In genomic region chr18:33761363-33761762, GRCh38 we compare ENCODE assay signal across 9 cellular contexts.
DNase-seq lines count a peak whose midpoint lies in the region; TF ChIP-seq lines count a peak whose summit lies in the region.
"Had no signal": no experiment of that assay in that cellular context is flagged by ENCODE, and none has a peak within 500 bp of the region (broad histone marks: within the 10 kb centered on the region; RNA-seq: fewer than 3 reads in every experiment).

No MANE protein-coding gene starts in this region.

- H3K9ac ChIP-seq in fibroblast of lung (ENCODE audit: insufficient read depth, low read length): no peak overlapping the region
- H3K9ac ChIP-seq: BLaER1 treated with 17β-estradiol and CSF1 and Interleukin-3, amounts not matched to agents 10 nM and 100 nM had no signal

- no peaks in the 10 kb centered on the region for H3K27me3 ChIP-seq in fibroblast of lung (ENCODE audit: control insufficient read depth, insufficient read depth, low read length)
- no peaks in the 10 kb centered on the region for H3K27me3 ChIP-seq in tibial artery
- H3K27me3 ChIP-seq: BLaER1 treated with 17β-estradiol and CSF1 and Interleukin-3, amounts not matched to agents 10 nM and 100 nM had no signal

- no peaks in the 10 kb centered on the region for H3K9me3 ChIP-seq in fibroblast of lung (ENCODE audit: control insufficient read depth, insufficient read depth, low read depth, low read length)
- no peaks in the 10 kb centered on the region for H3K9me3 ChIP-seq in tibial artery
- H3K9me3 ChIP-seq: BLaER1 treated with 17β-estradiol and CSF1 and Interleukin-3, amounts not matched to agents 10 nM and 100 nM had no signal

- no peaks in the 10 kb centered on the region for H4K20me1 ChIP-seq in fibroblast of lung (ENCODE audit: control insufficient read depth, extremely low read depth, insufficient read depth, low read length)
- H4K20me1 ChIP-seq: BLaER1 treated with 17β-estradiol and CSF1 and Interleukin-3, amounts not matched to agents 10 nM and 100 nM had no signal

- H3K4me2 ChIP-seq in fibroblast of lung (ENCODE audit: extremely low read depth, insufficient read depth, low read length): no peak overlapping the region
- H3K4me2 ChIP-seq: BLaER1 treated with 17β-estradiol and CSF1 and Interleukin-3, amounts not matched to agents 10 nM and 100 nM had no signal

- intact Hi-C loops in tibial artery (cut with DNase I; ENCODE audit: low total_unique reads): no loop called here

- no peak overlapping the region for H2AFZ ChIP-seq in fibroblast of lung (ENCODE audit: low read length)

- H3K79me2 ChIP-seq in fibroblast of lung (ENCODE audit: control insufficient read depth, insufficient read depth, low read length): no peaks in the 10 kb centered on the region

- H3K27ac ChIP-seq in fibroblast of lung (ENCODE audit: insufficient read depth, low read length) (no peak overlapping the region), tibial artery (no peak overlapping the region)
- H3K27ac ChIP-seq: BLaER1 treated with 17β-estradiol and CSF1 and Interleukin-3, amounts not matched to agents 10 nM and 100 nM had no signal

- DNase-seq in NCI-H82 (lab: John Stamatoyannopoulos, UW) (peak; percentile 63), NCI-H82 treated with DMSO at 0.1 percent for 48 hours (lab: John Stamatoyannopoulos, UW; ENCODE audit: unreplicated experiment) (no peak), NCI-H748 (lab: John Stamatoyannopoulos, UW; ENCODE audit: unreplicated experiment) (peak; percentile 80), fibroblast of lung (ENCODE audit: low read depth in 2 of 2) (peak; percentile 36 to 68), tibial artery (peak in 1 of 2 donors; percentile 20), cortex of kidney (lab: John Stamatoyannopoulos, UW) (no peak), LoVo (ENCODE audit: low spot score) (no peak)
- DNase-seq in activated CD4-positive, alpha-beta T cell treated with anti-CD3 and anti-CD28 coated beads for 4 hours: no peak

- H3K36me3 ChIP-seq in fibroblast of lung (ENCODE audit: control insufficient read depth, insufficient read depth, low read length) (no peaks in the 10 kb centered on the region), tibial artery (no peaks in the 10 kb centered on the region)
- H3K36me3 ChIP-seq: BLaER1 treated with 17β-estradiol and CSF1 and Interleukin-3, amounts not matched to agents 10 nM and 100 nM had no signal

- H3K4me3 ChIP-seq in fibroblast of lung (replicated peaks in 1 of 4; ENCODE audit: control extremely low read depth in 1 of 4, insufficient read depth in 1 of 4, low read depth in 3 of 4, low read length in 4 of 4) (no peak overlapping the region), tibial artery (no peak overlapping the region)
- H3K4me3 ChIP-seq: BLaER1 treated with 17β-estradiol and CSF1 and Interleukin-3, amounts not matched to agents 10 nM and 100 nM had no signal

- H3K4me1 ChIP-seq in fibroblast of lung (ENCODE audit: control insufficient read depth, extremely low read depth, insufficient read depth, low read length): no peaks in the 10 kb centered on the region
- H3K4me1 ChIP-seq in tibial artery: no peaks in the 10 kb centered on the region
- H3K4me1 ChIP-seq: BLaER1 treated with 17β-estradiol and CSF1 and Interleukin-3, amounts not matched to agents 10 nM and 100 nM had no signal

- TF ChIP-seq CTCF in fibroblast of lung (conservative IDR thresholded peaks at IDR 0.05 in 1 of 2, IDR thresholded peaks at IDR 0.05 in 1 of 2; ENCODE audit: low read depth in 1 of 2, low read length in 2 of 2) (peak; percentile 20 to 53), tibial artery (IDR thresholded peaks at IDR 0.05) (peak; percentile 30 to 34)

Comparison
In these comparisons a context has a peak if more than half of its experiments do, and no peak if none do; other contexts are left out.
1. DNase-seq: peak in NCI-H82 (single experiment), NCI-H748 (single experiment) and fibroblast of lung (2 of 2); none in NCI-H82 treated with DMSO at 0.1 percent for 48 hours (single experiment), activated CD4-positive, alpha-beta T cell treated with anti-CD3 and anti-CD28 coated beads for 4 hours (0 of 2), cortex of kidney (single experiment) and LoVo (single experiment).